16 cellular contexts compared by ENCODE assay signal in the genomic region with DNA sequence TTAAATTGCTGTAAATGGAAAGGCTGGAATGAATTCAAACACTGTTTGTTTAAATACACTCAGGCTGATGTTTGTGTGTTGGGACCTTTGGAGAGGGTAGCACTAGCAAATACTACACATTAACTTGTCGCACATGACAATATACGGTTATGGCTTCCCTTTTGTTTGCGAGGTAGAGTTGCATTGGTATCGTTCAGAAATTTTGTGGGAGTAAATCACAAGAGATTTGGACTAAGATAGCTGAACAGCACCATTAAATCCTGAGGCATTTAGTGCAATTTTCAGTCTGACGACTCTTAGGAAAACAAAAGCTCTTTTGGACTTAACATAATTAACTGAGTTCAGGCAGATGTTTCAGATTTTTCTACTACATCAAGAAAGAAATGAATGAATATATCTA.
"Had no signal": no experiment of that assay in that cellular context is flagged by ENCODE, and none has a peak within 500 bp of the region (broad histone marks: within the 10 kb centered on the region; RNA-seq: fewer than 3 reads in every experiment).

No MANE protein-coding gene starts in this region.

- H3K36me3 ChIP-seq: breast epithelium, lower lobe of right lung, tibial nerve, WERI-Rb-1 had no signal

- H3K4me1 ChIP-seq: breast epithelium, lower lobe of right lung, tibial nerve had no signal

- H3K9me3 Mint-ChIP-seq: endodermal cell had no signal

- H3K4me3 Mint-ChIP-seq: activated CD4-positive, alpha-beta T cell treated with anti-CD3 and anti-CD28 coated beads for 36 hours; activated CD8-positive, alpha-beta T cell treated with anti-CD3 and anti-CD28 coated beads, Interleukin-2, amount 10 ng/mL, durations not matched to agents 7 days and 5 days; endodermal cell; naive B cell had no signal

- H3K27ac ChIP-seq: breast epithelium, lower lobe of right lung, skin epidermis, tibial nerve, WERI-Rb-1 had no signal

- DNase-seq: activated CD4-positive, alpha-beta T cell treated with anti-CD3 and anti-CD28 coated beads for 36 hours; activated CD8-positive, alpha-beta memory T cell treated with anti-CD3 and anti-CD28 coated beads, Interleukin-2, amount 50 U/mL, for 48 hours; activated CD8-positive, alpha-beta T cell treated with anti-CD3 and anti-CD28 coated beads, Interleukin-2, amount 10 ng/mL, durations not matched to agents 7 days and 5 days; aorta; dermis blood vessel endothelial cell; endodermal cell; erythroblast; hypothalamus; kidney glomerular epithelial cell; lower lobe of right lung; naive B cell; posterior cingulate gyrus; WERI-Rb-1 had no signal

- H3K27ac Mint-ChIP-seq: activated CD4-positive, alpha-beta T cell treated with anti-CD3 and anti-CD28 coated beads for 36 hours; activated CD8-positive, alpha-beta T cell treated with anti-CD3 and anti-CD28 coated beads, Interleukin-2, amount 10 ng/mL, durations not matched to agents 7 days and 5 days; endodermal cell; naive B cell had no signal

- H3K9me3 ChIP-seq: breast epithelium, lower lobe of right lung, tibial nerve had no signal

- H3K4me1 Mint-ChIP-seq: activated CD4-positive, alpha-beta T cell treated with anti-CD3 and anti-CD28 coated beads for 36 hours; naive B cell had no signal

- H3K27me3 Mint-ChIP-seq: activated CD4-positive, alpha-beta T cell treated with anti-CD3 and anti-CD28 coated beads for 36 hours; naive B cell had no signal

- H3K36me3 Mint-ChIP-seq: naive B cell had no signal

- H3K4me3 ChIP-seq: breast epithelium, lower lobe of right lung, skin epidermis, tibial nerve had no signal
